8 cellular contexts compared by ENCODE assay signal in genomic region chr12:111757361-111758119, GRCh38. TPM values are rescaled to one million over a fixed set of nuclear protein-coding genes. Genes with fewer than 3 reads are reported as not detected.
A peak's percentile ranks its signal among the peaks of the same experiment; 100 is the strongest.
DNase-seq lines count a peak whose midpoint lies in the region; ATAC-seq and TF ChIP-seq lines count a peak whose summit lies in the region.

No MANE protein-coding gene starts in this region.

- peaks cover 0 to 12% of the 10 kb centered on the region in 2 donors for H3K4me1 Mint-ChIP-seq in natural killer cell

- H3K9me3 Mint-ChIP-seq in natural killer cell: no peaks in the 10 kb centered on the region

- peak; percentile 44 for ATAC-seq in HG03342 (IDR thresholded peaks at IDR 0.05; ENCODE audit: unreplicated experiment)
- no peak for ATAC-seq in left colon
- ATAC-seq in HG03045 (IDR thresholded peaks at IDR 0.05; ENCODE audit: unreplicated experiment): no peak
- no peak for ATAC-seq in natural killer cell

- DNase-seq in GDM1 (lab: John Stamatoyannopoulos, UW) (peak; percentile 87), amygdala (lab: John Stamatoyannopoulos, UW) (peak in 37 of 56 donors; percentile 11 to 67 (median 34)), left colon (peak; percentile 56 to 59), natural killer cell (no peak), dermis blood vessel endothelial cell (no peak)
- DNase-seq in activated T-cell treated with anti-CD3 and anti-CD28 coated beads, Interleukin-2, amount 50 U/mL, for 1 hour: no peak

- TF ChIP-seq CTCF in natural killer cell (IDR thresholded peaks at IDR 0.05): no peak

- peaks cover 3 to 8% of the 10 kb centered on the region in 2 donors for H3K27me3 Mint-ChIP-seq in natural killer cell (ENCODE audit: low read depth in 2 of 2)

- H3K36me3 Mint-ChIP-seq in natural killer cell: no peaks in the 10 kb centered on the region

- H3K4me3 Mint-ChIP-seq in natural killer cell: no peak overlapping the region

- H3K27ac Mint-ChIP-seq in natural killer cell: peak overlapping the region in 1 of 2 donors; percentile 24

- intact Hi-C loops in left colon (cut with DNase I, micrococcal nuclease): loop anchor here (10.0 kb wide), 2 partner anchors 47 to 57 kb away; no protein-coding TSS in a partner anchor
- intact Hi-C loops in natural killer cell (cut with micrococcal nuclease): no loop called here

RNA-seq across cellular contexts. Expression of gene ALDH2, which starts 9.2 kb away (rescaled TPM):
- total RNA-seq in left colon (100 to 1,000 TPM; 371 to 399 TPM), natural killer cell (1 to 10 TPM; 2.6 to 8.2 (median 3.8) TPM), dermis blood vessel endothelial cell (68.6 and 76.6 TPM in 2 replicates)

Comparison
In these comparisons a context has a peak if more than half of its experiments do, and no peak if none do; other contexts are left out.
1. DNase-seq: peak in GDM1 (single experiment), amygdala (37 of 56) and left colon (2 of 2); none in activated T-cell treated with anti-CD3 and anti-CD28 coated beads, Interleukin-2, amount 50 U/mL, for 1 hour (single experiment), natural killer cell (single experiment) and dermis blood vessel endothelial cell (single experiment).